In the genomic region with DNA sequence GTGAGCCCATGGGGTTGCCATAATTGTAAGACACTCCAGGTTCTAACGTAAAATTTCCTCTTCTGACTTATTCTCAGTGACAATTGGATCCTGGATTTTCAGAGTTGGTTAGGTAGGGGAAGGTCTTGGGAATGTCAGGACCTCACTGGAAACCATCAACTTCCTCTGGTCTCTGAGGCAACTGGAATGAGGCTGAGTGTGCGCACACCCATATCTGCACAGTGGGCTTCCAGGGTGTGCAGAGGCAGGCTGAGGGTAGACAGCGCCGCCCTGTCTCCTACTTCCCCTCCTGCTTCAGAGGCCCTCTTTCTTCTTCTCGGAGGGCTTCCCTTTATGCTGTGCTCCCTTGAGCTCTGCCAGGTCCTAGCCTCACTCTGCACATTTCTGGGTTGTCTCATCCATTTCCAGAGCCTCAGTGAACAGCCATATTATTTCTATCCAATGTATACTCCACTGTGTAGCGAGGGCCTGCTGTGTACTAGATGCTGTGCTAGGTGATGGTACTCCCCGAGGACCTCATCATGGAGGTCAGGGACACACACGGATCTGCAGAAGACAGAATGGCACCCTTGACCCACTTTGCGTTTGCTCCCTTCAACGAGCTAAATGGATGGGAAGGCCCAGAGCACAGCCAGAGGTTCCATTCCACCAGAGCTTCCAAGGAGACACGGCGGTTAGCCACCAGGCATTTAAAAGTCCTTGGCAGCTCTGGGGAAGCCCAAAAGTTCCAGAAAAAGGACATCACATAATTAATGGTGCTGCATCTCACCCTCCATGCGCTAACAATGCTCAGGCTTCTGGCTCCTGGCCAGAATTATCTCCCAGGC, we compare ENCODE assay signal across 14 cellular contexts. TPM values are rescaled to one million over a fixed set of nuclear protein-coding genes. Genes with fewer than 3 reads are reported as not detected.
DNase-seq lines count a peak whose midpoint lies in the region; ATAC-seq and TF ChIP-seq lines count a peak whose summit lies in the region.
"Had no signal": no experiment of that assay in that cellular context is flagged by ENCODE, and none has a peak within 500 bp of the region (broad histone marks: within the 10 kb centered on the region; RNA-seq: fewer than 3 reads in every experiment).

No MANE protein-coding gene starts in this region.

- TF ChIP-seq POLR2A in esophagus muscularis mucosa (IDR thresholded peaks at IDR 0.05; ENCODE audit: low read depth): no peak

- H3K27ac ChIP-seq in 22Rv1 (0 out of 2 replicates have a peak overlapping the region, but pooled peaks have one; percentile 8), esophagus muscularis mucosa (replicated peaks in 1 of 4) (no peak overlapping the region)
- H3K27ac ChIP-seq in CD4-positive, CD25-positive, alpha-beta regulatory T cell (ENCODE audit: insufficient read depth, low read length, poor library complexity, severe bottlenecking): no peak overlapping the region
- H3K27ac ChIP-seq: GM23248 had no signal

- no peak for ATAC-seq in CD4-positive, CD25-positive, alpha-beta regulatory T cell (ENCODE audit: low read depth in 2 of 2)
- no peak for ATAC-seq in mucosa of descending colon
- ATAC-seq in HG03342 (IDR thresholded peaks at IDR 0.05; ENCODE audit: unreplicated experiment): no peak

- no peaks in the 10 kb centered on the region for H3K4me1 ChIP-seq in CD4-positive, CD25-positive, alpha-beta regulatory T cell (ENCODE audit: control insufficient read depth, insufficient read depth, low read length, poor library complexity, severe bottlenecking)
- H3K4me1 ChIP-seq in mucosa of descending colon (ENCODE audit: low read depth) (no peaks in the 10 kb centered on the region), esophagus muscularis mucosa (peaks cover 0 to 9% (median 0%) of the 10 kb centered on the region in 4 donors)

- 84% methylated on average over 13 of the region's 13 CpGs for WGBS in esophagus muscularis mucosa

- H3K36me3 Mint-ChIP-seq in CD4-positive, CD25-positive, alpha-beta regulatory T cell: peaks cover 13% of the 10 kb centered on the region
- peaks cover 9% of the 10 kb centered on the region for H3K36me3 Mint-ChIP-seq in activated naive CD8-positive, alpha-beta T cell treated with anti-CD3 and anti-CD28 coated beads for 36 hours

- TF ChIP-seq CTCF in 22Rv1 (IDR thresholded peaks at IDR 0.05) (no peak), mucosa of descending colon (IDR thresholded peaks at IDR 0.05) (no peak), esophagus muscularis mucosa (IDR thresholded peaks at IDR 0.05) (no peak)

- no peaks in the 10 kb centered on the region for H3K9me3 Mint-ChIP-seq in CD4-positive, CD25-positive, alpha-beta regulatory T cell
- H3K9me3 Mint-ChIP-seq in activated naive CD8-positive, alpha-beta T cell treated with anti-CD3 and anti-CD28 coated beads for 36 hours: no peaks in the 10 kb centered on the region
- H3K9me3 Mint-ChIP-seq: activated CD8-positive, alpha-beta T cell treated with anti-CD3 and anti-CD28 coated beads for 36 hours; activated T-helper 2 cell treated with anti-CD3 and anti-CD28 coated beads, Interferon-gamma antibody, Interleukin-2, Interleukin-4, amounts not matched to agents 10 μg/mL and 5 μg/mL and 100 μg/mL, durations not matched to agents 14 hours and 24 hours and 36 hours had no signal

- peaks cover 0 to 19% (median 7%) of the 10 kb centered on the region in 4 donors for H3K4me1 Mint-ChIP-seq in CD4-positive, CD25-positive, alpha-beta regulatory T cell
- peaks cover 14% of the 10 kb centered on the region for H3K4me1 Mint-ChIP-seq in activated naive CD8-positive, alpha-beta T cell treated with anti-CD3 and anti-CD28 coated beads for 36 hours

- peak overlapping the region in 2 of 3 donors; percentile 29 to 62 for H3K27ac Mint-ChIP-seq in CD4-positive, CD25-positive, alpha-beta regulatory T cell
- H3K27ac Mint-ChIP-seq in activated naive CD8-positive, alpha-beta T cell treated with anti-CD3 and anti-CD28 coated beads for 36 hours: peak overlapping the region; percentile 40

- TF ChIP-seq EP300 in esophagus muscularis mucosa (IDR thresholded peaks at IDR 0.05): no peak

- intact Hi-C loops in mucosa of descending colon (cut with DNase I, micrococcal nuclease) (no loop called here), esophagus muscularis mucosa (cut with DNase I) (loop anchor here (2.0 kb wide), 1 partner anchor 228 kb away; a partner anchor contains a TSS)

- no peaks in the 10 kb centered on the region for H3K27me3 Mint-ChIP-seq in CD4-positive, CD25-positive, alpha-beta regulatory T cell
- H3K27me3 Mint-ChIP-seq in activated naive CD8-positive, alpha-beta T cell treated with anti-CD3 and anti-CD28 coated beads for 36 hours: no peaks in the 10 kb centered on the region
- H3K27me3 Mint-ChIP-seq: activated CD8-positive, alpha-beta T cell treated with anti-CD3 and anti-CD28 coated beads for 36 hours had no signal

- H3K4me3 Mint-ChIP-seq in CD4-positive, CD25-positive, alpha-beta regulatory T cell: no peak overlapping the region
- H3K4me3 Mint-ChIP-seq in activated naive CD8-positive, alpha-beta T cell treated with anti-CD3 and anti-CD28 coated beads for 36 hours: no peak overlapping the region
- H3K4me3 Mint-ChIP-seq: activated CD8-positive, alpha-beta T cell treated with anti-CD3 and anti-CD28 coated beads for 36 hours had no signal

- no peaks in the 10 kb centered on the region for H3K9me3 ChIP-seq in CD4-positive, CD25-positive, alpha-beta regulatory T cell (ENCODE audit: control insufficient read depth in 2 of 2, low read length in 2 of 2)
- H3K9me3 ChIP-seq in mucosa of descending colon: no peaks in the 10 kb centered on the region
- no peaks in the 10 kb centered on the region for H3K9me3 ChIP-seq in esophagus muscularis mucosa

- H3K27me3 ChIP-seq in CD4-positive, CD25-positive, alpha-beta regulatory T cell (ENCODE audit: control insufficient read depth, insufficient read depth, low read length): no peaks in the 10 kb centered on the region
- no peaks in the 10 kb centered on the region for H3K27me3 ChIP-seq in esophagus muscularis mucosa

- no peak for DNase-seq in CD4-positive, CD25-positive, alpha-beta regulatory T cell
- DNase-seq in activated naive CD8-positive, alpha-beta T cell treated with anti-CD3 and anti-CD28 coated beads for 36 hours: no peak
- DNase-seq in mucosa of descending colon (peak in 2 of 3 donors; percentile 22 to 24), NCI-H524 (lab: John Stamatoyannopoulos, UW) (no peak), esophagus muscularis mucosa (ENCODE audit: extremely low spot score) (no peak)
- DNase-seq: DMS153, NCI-H2107, NCI-H774, occipital lobe had no signal

- peaks cover 28% of the 10 kb centered on the region for H3K36me3 ChIP-seq in CD4-positive, CD25-positive, alpha-beta regulatory T cell (ENCODE audit: control insufficient read depth, insufficient read depth, low read length)
- no peaks in the 10 kb centered on the region for H3K36me3 ChIP-seq in mucosa of descending colon (ENCODE audit: low read depth)
- H3K36me3 ChIP-seq in esophagus muscularis mucosa: peaks cover 19 to 49% (median 40%) of the 10 kb centered on the region in 4 donors

- H3K4me3 ChIP-seq in CD4-positive, CD25-positive, alpha-beta regulatory T cell (ENCODE audit: low read depth, low read length): no peak overlapping the region
- H3K4me3 ChIP-seq in mucosa of descending colon (no peak overlapping the region), esophagus muscularis mucosa (no peak overlapping the region)
- H3K4me3 ChIP-seq: GM23248 had no signal

RNA-seq across cellular contexts. Expression of a gene that starts 18.3 kb away (rescaled TPM):
- 80.7 TPM for total RNA-seq in CD4-positive, CD25-positive, alpha-beta regulatory T cell
- 10 to 100 TPM; 55.6 to 79.3 (median 67.2) TPM for polyA plus RNA-seq in CD4-positive, CD25-positive, alpha-beta regulatory T cell
- 10 to 100 TPM; 69.0 to 70.2 TPM for total RNA-seq in activated naive CD8-positive, alpha-beta T cell treated with anti-CD3 and anti-CD28 coated beads for 36 hours
- total RNA-seq in mucosa of descending colon (100 to 1,000 TPM; 102 to 201 (median 138) TPM), esophagus muscularis mucosa (10 to 100 TPM; 31.3 to 49.4 (median 39.1) TPM)

RNA-seq across cellular contexts. Expression of a gene that starts 19.8 kb away (rescaled TPM):
- 49.9 TPM for total RNA-seq in CD4-positive, CD25-positive, alpha-beta regulatory T cell
- 100 to 1,000 TPM; 114 to 184 (median 139) TPM for polyA plus RNA-seq in CD4-positive, CD25-positive, alpha-beta regulatory T cell
- total RNA-seq in activated naive CD8-positive, alpha-beta T cell treated with anti-CD3 and anti-CD28 coated beads for 36 hours: 10 to 100 TPM; 46.2 to 48.0 TPM
- total RNA-seq in mucosa of descending colon (10 to 100 TPM; 39.5 to 81.7 (median 72.4) TPM), esophagus muscularis mucosa (10 to 100 TPM; 21.2 to 38.6 (median 26.1) TPM)

RNA-seq across cellular contexts. Expression of a gene that starts 46.7 kb away (rescaled TPM):
- 62.3 TPM for total RNA-seq in CD4-positive, CD25-positive, alpha-beta regulatory T cell
- polyA plus RNA-seq in CD4-positive, CD25-positive, alpha-beta regulatory T cell: 10 to 100 TPM; 12.6 to 19.3 (median 16.1) TPM
- total RNA-seq in activated naive CD8-positive, alpha-beta T cell treated with anti-CD3 and anti-CD28 coated beads for 36 hours: 10 to 100 TPM; 57.3 to 59.9 TPM
- 10 to 100 TPM; 40.2 to 44.0 (median 41.9) TPM for total RNA-seq in mucosa of descending colon
- total RNA-seq in esophagus muscularis mucosa: 10 to 100 TPM; 27.0 to 46.7 (median 32.9) TPM

Comparison
In these comparisons a context has a peak if more than half of its experiments do, and no peak if none do; other contexts are left out.
1. DNase-seq: peak in mucosa of descending colon (2 of 3); none in CD4-positive, CD25-positive, alpha-beta regulatory T cell (0 of 3), activated naive CD8-positive, alpha-beta T cell treated with anti-CD3 and anti-CD28 coated beads for 36 hours (single experiment), NCI-H524 (0 of 2) and esophagus muscularis mucosa (single experiment).